In the genomic region with DNA sequence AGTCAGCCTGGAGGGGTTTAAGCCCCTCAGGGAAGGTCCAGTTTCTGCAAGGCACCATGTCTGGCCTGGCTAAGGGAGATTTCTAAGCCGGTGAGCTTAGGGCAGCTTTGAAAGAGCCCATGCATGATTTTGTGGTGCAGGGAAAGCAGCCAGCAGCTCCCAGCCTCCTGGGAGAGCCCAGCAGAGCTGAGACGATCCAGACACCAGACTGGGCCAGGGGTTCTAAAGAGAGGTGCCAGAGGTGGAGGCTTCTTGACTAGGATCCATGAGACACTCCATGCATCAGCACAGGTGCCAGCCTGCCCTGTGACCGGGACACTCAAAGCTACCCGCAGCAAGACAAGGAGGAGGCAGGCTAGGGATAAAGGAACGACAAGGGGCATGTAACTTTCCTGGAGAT, we compare ENCODE assay signal across 25 cellular contexts. TPM values are rescaled to one million over a fixed set of nuclear protein-coding genes. Genes with fewer than 3 reads are reported as not detected.
"Had no signal": no experiment of that assay in that cellular context is flagged by ENCODE, and none has a peak within 500 bp of the region (broad histone marks: within the 10 kb centered on the region; RNA-seq: fewer than 3 reads in every experiment).

No MANE protein-coding gene starts in this region.

- H3K4me1 Mint-ChIP-seq: mesothelial cell of epicardium; naive thymus-derived CD8-positive, alpha-beta T cell; nephron progenitor cell; stimulated activated memory B cell treated with anti-CD40 and anti-IgM and Interleukin-4, amounts not matched to agents 10 μg/mL and 1 μg/mL and 100 μg/mL, for 72 hours had no signal

- H3K27ac Mint-ChIP-seq: mesothelial cell of epicardium; nephron progenitor cell; stimulated activated memory B cell treated with anti-CD40 and anti-IgM and Interleukin-4, amounts not matched to agents 10 μg/mL and 1 μg/mL and 100 μg/mL, for 72 hours had no signal

- H3K9me3 ChIP-seq: gastrocnemius medialis, heart right ventricle, left lung, right lobe of liver, testis, tibial artery, upper lobe of left lung had no signal

- DNase-seq: caudate nucleus; cerebellar nuclear complex; dorsolateral prefrontal cortex; effector CD4-positive, alpha-beta T cell; foreskin fibroblast; gastrocnemius medialis; glutamatergic neuron; heart right ventricle; hippocampal formation; left cardiac atrium; left lung; mesenchymal stem cell; naive thymus-derived CD8-positive, alpha-beta T cell; nephron progenitor cell; right lobe of liver; stimulated activated CD4-positive, alpha-beta T cell treated with anti-CD3 and anti-CD28 coated beads, Interleukin-2, amount 100 ng/mL, for 24 hours; stimulated activated CD4-positive, alpha-beta T cell treated with anti-CD3 and anti-CD28 coated beads, Interleukin-4, amount 100 ng/mL, for 24 hours; stimulated activated naive CD8-positive, alpha-beta T cell treated with anti-CD3 and anti-CD28 coated beads, Interleukin-15, Interleukin-2, amounts not matched to agents 100 U/mL and 50 U/mL, for 24 hours; substantia nigra; testis; tibial artery; upper lobe of left lung had no signal

- H3K27ac ChIP-seq: dorsolateral prefrontal cortex, gastrocnemius medialis, heart right ventricle, left lung, right lobe of liver, testis, upper lobe of left lung had no signal

- H3K4me3 ChIP-seq: dorsolateral prefrontal cortex, gastrocnemius medialis, heart right ventricle, left lung, right lobe of liver, testis, upper lobe of left lung had no signal

- H3K36me3 ChIP-seq: gastrocnemius medialis, heart right ventricle, left lung, right lobe of liver, tibial artery, upper lobe of left lung had no signal

- H3K9me3 Mint-ChIP-seq: mesothelial cell of epicardium; naive thymus-derived CD8-positive, alpha-beta T cell; nephron progenitor cell; stimulated activated memory B cell treated with anti-CD40 and anti-IgM and Interleukin-4, amounts not matched to agents 10 μg/mL and 1 μg/mL and 100 μg/mL, for 72 hours had no signal

- H3K27me3 ChIP-seq: gastrocnemius medialis, right lobe of liver, testis, tibial artery, upper lobe of left lung had no signal

- H3K4me1 ChIP-seq: gastrocnemius medialis, heart right ventricle, left lung, right lobe of liver, testis, upper lobe of left lung had no signal

- H3K4me3 Mint-ChIP-seq: mesothelial cell of epicardium; naive thymus-derived CD8-positive, alpha-beta T cell; nephron progenitor cell; stimulated activated memory B cell treated with anti-CD40 and anti-IgM and Interleukin-4, amounts not matched to agents 10 μg/mL and 1 μg/mL and 100 μg/mL, for 72 hours had no signal

- H3K36me3 Mint-ChIP-seq: mesothelial cell of epicardium; naive thymus-derived CD8-positive, alpha-beta T cell; stimulated activated memory B cell treated with anti-CD40 and anti-IgM and Interleukin-4, amounts not matched to agents 10 μg/mL and 1 μg/mL and 100 μg/mL, for 72 hours had no signal

RNA-seq across cellular contexts. Expression of gene MKX, which starts 59.6 kb away (rescaled TPM):
- total RNA-seq: mesothelial cell of epicardium; naive thymus-derived CD8-positive, alpha-beta T cell; pulmonary artery endothelial cell had no signal
